20 cellular contexts compared by ENCODE assay signal in genomic region chr13:110470272-110471009, GRCh38.
DNase-seq lines count a peak whose midpoint lies in the region; ATAC-seq, FAIRE-seq and TF ChIP-seq lines count a peak whose summit lies in the region.
"Had no signal": no experiment of that assay in that cellular context is flagged by ENCODE, and none has a peak within 500 bp of the region (broad histone marks: within the 10 kb centered on the region; RNA-seq: fewer than 3 reads in every experiment).

No MANE protein-coding gene starts in this region.

- H3K4me3 ChIP-seq in liver (ENCODE audit: low read depth in 1 of 3, low read length in 3 of 3) (no peak overlapping the region), HepG2 (replicated peaks in 1 of 3; ENCODE audit: insufficient read depth in 1 of 3, low read depth in 2 of 3, low read length in 3 of 3) (no peak overlapping the region), astrocyte (ENCODE audit: insufficient read depth, low read depth, low read length) (no peak overlapping the region), lower lobe of right lung (no peak overlapping the region)
- H3K4me3 ChIP-seq: A549, heart left ventricle had no signal

- H3K36me3 Mint-ChIP-seq in astrocyte (ENCODE audit: low read depth, unreplicated experiment), result peaks cover 57% of the 10 kb centered on the region

- FAIRE-seq in HepG2 (lab: Jason Lieb, UNC) (no peak), astrocyte (lab: Jason Lieb, UNC) (no peak)
- FAIRE-seq: A549 had no signal

- H3K9me3 Mint-ChIP-seq in astrocyte (ENCODE audit: unreplicated experiment), result no peaks in the 10 kb centered on the region
- H3K9me3 Mint-ChIP-seq: CD4-positive, alpha-beta T cell; stimulated activated naive CD8-positive, alpha-beta T cell treated with anti-CD3 and anti-CD28 coated beads, Interleukin-15, Interleukin-2, amounts not matched to agents 100 ng/mL and 50 ng/mL, for 24 hours; type B pancreatic cell had no signal

- no TSS peak for BruUV-seq in HepG2 (replicated peaks; lab: Mats Ljungman, UMichigan)

- H3K4me3 Mint-ChIP-seq in astrocyte (ENCODE audit: unreplicated experiment), result no peak overlapping the region
- H3K4me3 Mint-ChIP-seq: CD4-positive, alpha-beta T cell; stimulated activated naive CD8-positive, alpha-beta T cell treated with anti-CD3 and anti-CD28 coated beads, Interleukin-15, Interleukin-2, amounts not matched to agents 100 ng/mL and 50 ng/mL, for 24 hours; type B pancreatic cell had no signal

- H3K4me1 ChIP-seq in liver (ENCODE audit: control insufficient read depth in 4 of 4, insufficient read depth in 4 of 4, low read length in 3 of 4) (peaks cover 0 to 5% (median 0%) of the 10 kb centered on the region in 4 donors), HepG2 (ENCODE audit: insufficient read depth, low read length) (peaks cover 2% of the 10 kb centered on the region), astrocyte (ENCODE audit: insufficient read depth, low read length) (peaks cover 6% of the 10 kb centered on the region), lower lobe of right lung (peaks cover 11% of the 10 kb centered on the region)
- H3K4me1 ChIP-seq: A549 had no signal

- H3K4me2 ChIP-seq in HepG2 (ENCODE audit: low read depth, low read length), result no peak overlapping the region
- H3K4me2 ChIP-seq in astrocyte (ENCODE audit: low read length), result no peak overlapping the region
- H3K4me2 ChIP-seq: A549 had no signal

- 74% methylated on average over 14 of the region's 14 CpGs for WGBS in liver
- WGBS in HepG2 (ENCODE audit: low lambda C conversion rate), result 44% methylated on average over 14 of the region's 14 CpGs

- H3K79me2 ChIP-seq in HepG2 (ENCODE audit: insufficient read depth, low read length), result no peaks in the 10 kb centered on the region
- H3K79me2 ChIP-seq in astrocyte (ENCODE audit: insufficient read depth, low read length), result no peaks in the 10 kb centered on the region

- TF ChIP-seq RAD21 in liver (IDR thresholded peaks at IDR 0.05) (no peak), HepG2 (CRISPR knock-in tag; IDR thresholded peaks at IDR 0.05) (no peak)

- H3K36me3 ChIP-seq in liver (ENCODE audit: control insufficient read depth in 4 of 4, insufficient read depth in 3 of 4, low read depth in 1 of 4, low read length in 3 of 4) (peaks cover 0 to 2% (median 0%) of the 10 kb centered on the region in 4 donors), HepG2 (replicated peaks in 1 of 2; ENCODE audit: control insufficient read depth in 1 of 2, insufficient read depth in 2 of 2, low read length in 2 of 2) (no peaks in the 10 kb centered on the region), astrocyte (ENCODE audit: insufficient read depth, low read length) (peaks cover 73% of the 10 kb centered on the region), lower lobe of right lung (peaks cover 91% of the 10 kb centered on the region)
- H3K36me3 ChIP-seq: neutrophil had no signal

- ATAC-seq in HepG2 (no peak), lower lobe of right lung (no peak), HG03095 (IDR thresholded peaks at IDR 0.05; ENCODE audit: unreplicated experiment) (no peak), left ventricle myocardium superior (no peak), HG02973 (IDR thresholded peaks at IDR 0.05; ENCODE audit: unreplicated experiment) (no peak)
- ATAC-seq: A549 had no signal

- DNase-seq in HepG2 (ENCODE audit: low spot score) (no peak), astrocyte (ENCODE audit: low read depth) (no peak), lower lobe of right lung (peak; percentile 50), GM10266 (ENCODE audit: extremely low spot score) (no peak), left ventricle myocardium superior (no peak)
- DNase-seq: activated CD4-positive, alpha-beta T cell treated with anti-CD3 and anti-CD28 coated beads for 48 hours; activated CD8-positive, alpha-beta memory T cell treated with anti-CD3 and anti-CD28 coated beads, Interleukin-2, amount 50 U/mL, for 48 hours; activated naive CD4-positive, alpha-beta T cell treated with Interleukin-2 at 50 U/mL for 16 hours; CD4-positive, alpha-beta T cell; DMS79 treated with DMSO at 0.1 percent for 48 hours; heart left ventricle; NCI-H1694; NCI-H510A treated with DMSO at 0.1 percent for 48 hours had no signal

- TF ChIP-seq CTCF in liver (IDR thresholded peaks at IDR 0.05; ENCODE audit: low read depth, low read length, missing input control) (no peak), HepG2 (CRISPR knock-in tag; IDR thresholded peaks at IDR 0.05) (no peak), astrocyte (IDR thresholded peaks at IDR 0.05; ENCODE audit: insufficient read depth, low read depth, low read length) (no peak), lower lobe of right lung (IDR thresholded peaks at IDR 0.05) (no peak), GM10266 (IDR thresholded peaks at IDR 0.05; ENCODE audit: control insufficient read depth, insufficient read depth, low read depth, missing control alignments) (no peak)

- peak overlapping the region in 1 of 2 donors; percentile 36 for H3K9ac ChIP-seq in liver (ENCODE audit: low read depth in 1 of 2, low read length in 2 of 2)
- no peak overlapping the region for H3K9ac ChIP-seq in HepG2 (ENCODE audit: insufficient read depth, low read depth, low read length)
- no peak overlapping the region for H3K9ac ChIP-seq in astrocyte (ENCODE audit: low read length)

- H2AFZ ChIP-seq in HepG2 (ENCODE audit: low read length), result no peak overlapping the region
- H2AFZ ChIP-seq in astrocyte (ENCODE audit: low read depth, low read length), result no peak overlapping the region

- TF ChIP-seq POLR2A in HepG2 (IDR thresholded peaks at IDR 0.05; ENCODE audit: insufficient read depth in 1 of 2, low read depth in 2 of 2, low read length in 2 of 2), result no peak

- H3K9me3 ChIP-seq in liver (ENCODE audit: control insufficient read depth in 4 of 4, low read length in 3 of 4) (no peaks in the 10 kb centered on the region), HepG2 (ENCODE audit: low read length) (no peaks in the 10 kb centered on the region), astrocyte (ENCODE audit: insufficient read depth, low read depth, low read length) (no peaks in the 10 kb centered on the region), lower lobe of right lung (no peaks in the 10 kb centered on the region)
- H3K9me3 ChIP-seq: A549, heart left ventricle, neutrophil had no signal

- intact Hi-C loops in HepG2 (cut with micrococcal nuclease; ENCODE audit: unreplicated experiment) (no loop called here), lower lobe of right lung (cut with DNase I) (no loop called here), left ventricle myocardium superior (cut with micrococcal nuclease) (no loop called here)

- no peak for TF ChIP-seq EP300 in HepG2 (IDR thresholded peaks at IDR 0.05; ENCODE audit: low read depth in 2 of 2, low read length in 2 of 2)
- no peak for TF ChIP-seq EP300 in HepG2 (CRISPR knock-in tag; IDR thresholded peaks at IDR 0.05; ENCODE audit: borderline replicate concordance)

- peaks cover 9% of the 10 kb centered on the region for H3K4me1 Mint-ChIP-seq in astrocyte (ENCODE audit: low read depth, unreplicated experiment)

- POLR2A ChIA-PET in HepG2 (lab: Yijun Ruan, JAX), result no interaction called here

- in situ Hi-C loops in HepG2 (cut with HindIII; ENCODE audit: extremely low pct_ligation_motif_present, low pct_unique_long_range_greater_than_20kb), result no loop called here

- peak overlapping the region in 1 of 2 donors; percentile 2 for H3K27ac ChIP-seq in liver (ENCODE audit: low read depth in 1 of 2, low read length in 2 of 2)
- H3K27ac ChIP-seq in HepG2 (ENCODE audit: extremely low read length, insufficient read depth, low read length), result no peak overlapping the region
- no peak overlapping the region for H3K27ac ChIP-seq in astrocyte (ENCODE audit: low read depth, low read length)
- H3K27ac ChIP-seq in lower lobe of right lung, result no peak overlapping the region
- H3K27ac ChIP-seq: A549, neutrophil had no signal

- H4K20me1 ChIP-seq in HepG2 (ENCODE audit: insufficient read depth, low read length), result no peaks in the 10 kb centered on the region
- peaks cover 68% of the 10 kb centered on the region for H4K20me1 ChIP-seq in astrocyte (ENCODE audit: insufficient read depth, low read length)

- no peaks in the 10 kb centered on the region for H3K27me3 Mint-ChIP-seq in astrocyte (ENCODE audit: low read depth, unreplicated experiment)

- H3K27me3 ChIP-seq in liver (ENCODE audit: control insufficient read depth in 4 of 4, insufficient read depth in 4 of 4, low read length in 3 of 4), result no peaks in the 10 kb centered on the region
- peaks cover 7 to 60% of the 10 kb centered on the region in 2 experiments for H3K27me3 ChIP-seq in HepG2 (ENCODE audit: control insufficient read depth in 1 of 2, insufficient read depth in 2 of 2, low read length in 2 of 2)
- no peaks in the 10 kb centered on the region for H3K27me3 ChIP-seq in astrocyte (ENCODE audit: insufficient read depth, low read length)
- no peaks in the 10 kb centered on the region for H3K27me3 ChIP-seq in lower lobe of right lung (ENCODE audit: low read depth)
- H3K27me3 ChIP-seq: heart left ventricle had no signal

- peak overlapping the region; percentile 34 for H3K27ac Mint-ChIP-seq in astrocyte (ENCODE audit: unreplicated experiment)
- H3K27ac Mint-ChIP-seq: CD4-positive, alpha-beta T cell; stimulated activated naive CD8-positive, alpha-beta T cell treated with anti-CD3 and anti-CD28 coated beads, Interleukin-15, Interleukin-2, amounts not matched to agents 100 ng/mL and 50 ng/mL, for 24 hours; type B pancreatic cell had no signal

- CTCF ChIA-PET in HepG2 (lab: Yijun Ruan, JAX; ENCODE audit: low intra/inter-chr PET ratio, low total read pairs), result no interaction called here

TF ChIP-seq in liver, 16 proteins besides CTCF, POLR2A, EP300 and RAD21 (continues in another document):
- TF ChIP-seq SP1 (IDR thresholded peaks at IDR 0.05), result peak; percentile 18
- peak in 1 of 2 donors; percentile 50 for TF ChIP-seq RXRA (IDR thresholded peaks at IDR 0.05)
- peak; percentile 97 for TF ChIP-seq NR2F2 (IDR thresholded peaks at IDR 0.05)

TF ChIP-seq in HepG2, 621 proteins besides CTCF, POLR2A, EP300 and RAD21 (continues in another document):
- no peak for TF ChIP-seq GTF2F1 (IDR thresholded peaks at IDR 0.05; ENCODE audit: low read length)
